16 cellular contexts compared by ENCODE assay signal in the genomic region with DNA sequence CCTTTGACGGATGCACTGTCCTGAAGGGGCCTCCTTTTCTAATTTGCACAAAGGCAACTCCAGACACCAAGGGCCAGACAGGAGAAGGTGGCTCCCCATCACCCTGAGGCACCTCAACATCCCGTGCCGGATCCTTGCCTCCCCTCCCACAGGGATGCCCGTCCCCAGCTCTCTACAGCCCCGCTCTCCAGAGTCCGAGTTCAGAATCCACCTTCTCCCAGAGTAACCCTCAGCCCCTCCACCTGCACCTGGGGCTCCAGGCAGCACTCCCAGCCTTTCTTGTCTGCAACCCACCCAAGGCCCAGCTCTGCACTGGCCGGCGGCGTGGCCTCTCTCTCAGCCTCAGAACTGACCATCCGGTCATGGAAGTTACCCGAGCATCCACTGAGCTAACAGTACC. TPM values are rescaled to one million over a fixed set of nuclear protein-coding genes. Genes with fewer than 3 reads are reported as not detected.
A peak's percentile ranks its signal among the peaks of the same experiment; 100 is the strongest.
DNase-seq lines count a peak whose midpoint lies in the region; ATAC-seq and TF ChIP-seq lines count a peak whose summit lies in the region.
"Had no signal": no experiment of that assay in that cellular context is flagged by ENCODE, and none has a peak within 500 bp of the region (broad histone marks: within the 10 kb centered on the region; RNA-seq: fewer than 3 reads in every experiment).

No MANE protein-coding gene starts in this region.

- TF ChIP-seq CTCF in RWPE1 (conservative IDR thresholded peaks at IDR 0.05; ENCODE audit: low read depth) (no peak), GM13977 (IDR thresholded peaks at IDR 0.05; ENCODE audit: extremely low read depth, insufficient read depth, missing control alignments) (no peak)

- peak overlapping the region; percentile 100 for H3K27ac ChIP-seq in RWPE1
- H3K27ac ChIP-seq in naive thymus-derived CD4-positive, alpha-beta T cell (ENCODE audit: low read depth, low read length), result no peak overlapping the region

- H3K4me3 ChIP-seq in naive thymus-derived CD4-positive, alpha-beta T cell (ENCODE audit: low read length), result no peak overlapping the region
- H3K4me3 ChIP-seq: HAP-1 had no signal

- no peaks in the 10 kb centered on the region for H3K27me3 Mint-ChIP-seq in activated naive CD4-positive, alpha-beta T cell treated with anti-CD3 and anti-CD28 coated beads for 36 hours (ENCODE audit: low read depth)
- no peaks in the 10 kb centered on the region for H3K27me3 Mint-ChIP-seq in central memory CD8-positive, alpha-beta T cell
- H3K27me3 Mint-ChIP-seq in naive thymus-derived CD4-positive, alpha-beta T cell, result no peaks in the 10 kb centered on the region

- no peak for DNase-seq in activated naive CD4-positive, alpha-beta T cell treated with anti-CD3 and anti-CD28 coated beads for 36 hours
- no peak for DNase-seq in activated naive CD4-positive, alpha-beta T cell treated with Interleukin-2 at 50 U/mL for 16 hours
- DNase-seq in RWPE1 (ENCODE audit: low spot score) (no peak), NCI-H69 (lab: John Stamatoyannopoulos, UW) (no peak), GM13977 (ENCODE audit: low spot score) (no peak)
- no peak for DNase-seq in central memory CD8-positive, alpha-beta T cell (ENCODE audit: low spot score in 2 of 2)
- DNase-seq in stimulated activated effector memory CD8-positive, alpha-beta T cell treated with anti-CD3 and anti-CD28 coated beads, Interleukin-12 subunit alpha, Interleukin-12 subunit beta, amount 100 ng/mL, for 72 hours (ENCODE audit: low spot score in 2 of 2), result no peak
- DNase-seq in naive thymus-derived CD4-positive, alpha-beta T cell, result no peak
- DNase-seq: EL, Kasumi-1, NCI-H1417, NCI-H1930, NCI-H510A, Right ventricle myocardium superior had no signal

- H3K4me1 Mint-ChIP-seq in activated naive CD4-positive, alpha-beta T cell treated with anti-CD3 and anti-CD28 coated beads for 36 hours (ENCODE audit: low read depth), result peaks cover 37% of the 10 kb centered on the region
- H3K4me1 Mint-ChIP-seq in central memory CD8-positive, alpha-beta T cell, result peaks cover 61% of the 10 kb centered on the region
- H3K4me1 Mint-ChIP-seq in stimulated activated effector memory CD8-positive, alpha-beta T cell treated with anti-CD3 and anti-CD28 coated beads, Interleukin-12 subunit alpha, Interleukin-12 subunit beta, amount 100 ng/mL, for 72 hours, result peaks cover 65% of the 10 kb centered on the region
- H3K4me1 Mint-ChIP-seq in naive thymus-derived CD4-positive, alpha-beta T cell, result peaks cover 17 to 54% (median 35%) of the 10 kb centered on the region in 7 donors

- intact Hi-C loops in activated naive CD4-positive, alpha-beta T cell treated with anti-CD3 and anti-CD28 coated beads for 36 hours (cut with micrococcal nuclease), result no loop called here
- intact Hi-C loops in naive thymus-derived CD4-positive, alpha-beta T cell (cut with micrococcal nuclease), result no loop called here

- in situ Hi-C loops in GM13977 (cut with MboI; ENCODE audit: low pct_unique_long_range_greater_than_20kb, low sequenced_read_pairs, unreplicated experiment), result no loop called here

- no peaks in the 10 kb centered on the region for H3K27me3 ChIP-seq in naive thymus-derived CD4-positive, alpha-beta T cell (ENCODE audit: control insufficient read depth in 2 of 2, insufficient read depth in 2 of 2, low read length in 2 of 2)

- peak overlapping the region; percentile 59 for H3K27ac Mint-ChIP-seq in activated naive CD4-positive, alpha-beta T cell treated with anti-CD3 and anti-CD28 coated beads for 36 hours
- peak overlapping the region; percentile 72 for H3K27ac Mint-ChIP-seq in central memory CD8-positive, alpha-beta T cell (ENCODE audit: low read depth)
- H3K27ac Mint-ChIP-seq in stimulated activated effector memory CD8-positive, alpha-beta T cell treated with anti-CD3 and anti-CD28 coated beads, Interleukin-12 subunit alpha, Interleukin-12 subunit beta, amount 100 ng/mL, for 72 hours, result peak overlapping the region; percentile 90
- peak overlapping the region in 4 of 9 donors; percentile 38 to 71 (median 62) for H3K27ac Mint-ChIP-seq in naive thymus-derived CD4-positive, alpha-beta T cell

- no peaks in the 10 kb centered on the region for H3K9me3 Mint-ChIP-seq in activated naive CD4-positive, alpha-beta T cell treated with anti-CD3 and anti-CD28 coated beads for 36 hours
- no peaks in the 10 kb centered on the region for H3K9me3 Mint-ChIP-seq in central memory CD8-positive, alpha-beta T cell
- no peaks in the 10 kb centered on the region for H3K9me3 Mint-ChIP-seq in stimulated activated effector memory CD8-positive, alpha-beta T cell treated with anti-CD3 and anti-CD28 coated beads, Interleukin-12 subunit alpha, Interleukin-12 subunit beta, amount 100 ng/mL, for 72 hours
- H3K9me3 Mint-ChIP-seq in naive thymus-derived CD4-positive, alpha-beta T cell, result no peaks in the 10 kb centered on the region

- CTCF ChIA-PET in activated naive CD4-positive, alpha-beta T cell treated with anti-CD3 and anti-CD28 coated beads for 36 hours (lab: Charles Lee), result interaction anchor here (1.5 kb wide), 1 partner anchor 10 kb away, joined by 6 read pairs; no protein-coding TSS in a partner anchor
- CTCF ChIA-PET in RWPE1 (lab: Yijun Ruan, JAX), result no interaction called here
- CTCF ChIA-PET in naive thymus-derived CD4-positive, alpha-beta T cell (lab: Charles Lee), result interaction anchor here (1.3 kb wide), 1 partner anchor 134 kb away, joined by 4 read pairs; no protein-coding TSS in a partner anchor

- H3K9me3 ChIP-seq in naive thymus-derived CD4-positive, alpha-beta T cell (ENCODE audit: control insufficient read depth in 2 of 3, low read length in 3 of 3), result no peaks in the 10 kb centered on the region
- H3K9me3 ChIP-seq: HAP-1 had no signal

- peaks cover 9% of the 10 kb centered on the region for H3K36me3 Mint-ChIP-seq in activated naive CD4-positive, alpha-beta T cell treated with anti-CD3 and anti-CD28 coated beads for 36 hours (ENCODE audit: low read depth)
- peaks cover 18% of the 10 kb centered on the region for H3K36me3 Mint-ChIP-seq in central memory CD8-positive, alpha-beta T cell (ENCODE audit: insufficient read depth)
- peaks cover 37% of the 10 kb centered on the region for H3K36me3 Mint-ChIP-seq in stimulated activated effector memory CD8-positive, alpha-beta T cell treated with anti-CD3 and anti-CD28 coated beads, Interleukin-12 subunit alpha, Interleukin-12 subunit beta, amount 100 ng/mL, for 72 hours
- peaks cover 0 to 12% (median 0%) of the 10 kb centered on the region in 5 donors for H3K36me3 Mint-ChIP-seq in naive thymus-derived CD4-positive, alpha-beta T cell

- ATAC-seq in central memory CD8-positive, alpha-beta T cell (replicated peaks; ENCODE audit: extremely low read depth, poor library complexity, severe bottlenecking), result no peak
- ATAC-seq in stimulated activated effector memory CD8-positive, alpha-beta T cell treated with anti-CD3 and anti-CD28 coated beads, Interleukin-12 subunit alpha, Interleukin-12 subunit beta, amount 100 ng/mL, for 72 hours, result no peak
- no peak for ATAC-seq in naive thymus-derived CD4-positive, alpha-beta T cell
- ATAC-seq: Panc1 had no signal

- POLR2A ChIA-PET in RWPE1 (lab: Yijun Ruan, JAX; ENCODE audit: low non-redundant PET), result no interaction called here
- POLR2A ChIA-PET in naive thymus-derived CD4-positive, alpha-beta T cell (lab: Charles Lee), result no interaction called here

- peaks cover 0 to 60% (median 8%) of the 10 kb centered on the region in 3 experiments for H3K36me3 ChIP-seq in naive thymus-derived CD4-positive, alpha-beta T cell (ENCODE audit: control insufficient read depth in 2 of 3, insufficient read depth in 3 of 3, low read length in 3 of 3)

- peaks cover 11% of the 10 kb centered on the region in 2 donors for H3K4me1 ChIP-seq in naive thymus-derived CD4-positive, alpha-beta T cell (ENCODE audit: control insufficient read depth in 2 of 2, insufficient read depth in 2 of 2, low read length in 2 of 2)
- H3K4me1 ChIP-seq: HAP-1 had no signal

- H3K4me3 Mint-ChIP-seq in activated naive CD4-positive, alpha-beta T cell treated with anti-CD3 and anti-CD28 coated beads for 36 hours, result no peak overlapping the region
- peak overlapping the region; percentile 45 for H3K4me3 Mint-ChIP-seq in central memory CD8-positive, alpha-beta T cell
- peak overlapping the region; percentile 36 for H3K4me3 Mint-ChIP-seq in stimulated activated effector memory CD8-positive, alpha-beta T cell treated with anti-CD3 and anti-CD28 coated beads, Interleukin-12 subunit alpha, Interleukin-12 subunit beta, amount 100 ng/mL, for 72 hours
- H3K4me3 Mint-ChIP-seq in naive thymus-derived CD4-positive, alpha-beta T cell, result no peak overlapping the region

RNA-seq across cellular contexts. Expression of a gene that starts 4.8 kb away (rescaled TPM):
- total RNA-seq in activated naive CD4-positive, alpha-beta T cell treated with anti-CD3 and anti-CD28 coated beads for 36 hours, result 100 to 1,000 TPM; 117 to 123 TPM
- 100 to 1,000 TPM in 1 of 5 experiments, 10 to 100 TPM in 4; 50.6 to 129 (median 63.4) TPM for total RNA-seq in naive thymus-derived CD4-positive, alpha-beta T cell
- polyA plus RNA-seq in naive thymus-derived CD4-positive, alpha-beta T cell, result 100 to 1,000 TPM; 194 to 210 TPM

RNA-seq across cellular contexts. Expression of a gene that starts 15.8 kb away (rescaled TPM):
- total RNA-seq in activated naive CD4-positive, alpha-beta T cell treated with anti-CD3 and anti-CD28 coated beads for 36 hours, result under 1 TPM; 0.15 to 0.26 TPM
- under 1 TPM in 1 of 5 experiments, not detected in 4; 0.83 TPM for total RNA-seq in naive thymus-derived CD4-positive, alpha-beta T cell
- polyA plus RNA-seq in naive thymus-derived CD4-positive, alpha-beta T cell, result under 1 TPM; 0.13 TPM
- total RNA-seq: Right ventricle myocardium superior had no signal

RNA-seq across cellular contexts. Expression of a gene that starts 37.7 kb away (rescaled TPM):
- 100 to 1,000 TPM; 102 to 105 TPM for total RNA-seq in activated naive CD4-positive, alpha-beta T cell treated with anti-CD3 and anti-CD28 coated beads for 36 hours
- total RNA-seq in naive thymus-derived CD4-positive, alpha-beta T cell, result 100 to 1,000 TPM; 123 to 218 (median 150) TPM
- polyA plus RNA-seq in naive thymus-derived CD4-positive, alpha-beta T cell, result 100 to 1,000 TPM; 290 to 325 TPM

RNA-seq across cellular contexts. Expression of a gene that starts 48.9 kb away (rescaled TPM):
- 10 to 100 TPM; 48.1 to 49.5 TPM for total RNA-seq in activated naive CD4-positive, alpha-beta T cell treated with anti-CD3 and anti-CD28 coated beads for 36 hours
- 100 to 1,000 TPM in 4 of 5 experiments, 10 to 100 TPM in 1; 87.4 to 574 (median 177) TPM for total RNA-seq in naive thymus-derived CD4-positive, alpha-beta T cell
- polyA plus RNA-seq in naive thymus-derived CD4-positive, alpha-beta T cell, result 100 to 1,000 TPM; 221 to 307 TPM

Comparison
In these comparisons a context has a peak if more than half of its experiments do, and no peak if none do; other contexts are left out.
1. H3K4me3 Mint-ChIP-seq: peak in central memory CD8-positive, alpha-beta T cell (single experiment) and stimulated activated effector memory CD8-positive, alpha-beta T cell treated with anti-CD3 and anti-CD28 coated beads, Interleukin-12 subunit alpha, Interleukin-12 subunit beta, amount 100 ng/mL, for 72 hours (single experiment); none in activated naive CD4-positive, alpha-beta T cell treated with anti-CD3 and anti-CD28 coated beads for 36 hours (single experiment) and naive thymus-derived CD4-positive, alpha-beta T cell (0 of 10).